Comparison of ENCODE assay signal across 31 cellular contexts in the genomic region with DNA sequence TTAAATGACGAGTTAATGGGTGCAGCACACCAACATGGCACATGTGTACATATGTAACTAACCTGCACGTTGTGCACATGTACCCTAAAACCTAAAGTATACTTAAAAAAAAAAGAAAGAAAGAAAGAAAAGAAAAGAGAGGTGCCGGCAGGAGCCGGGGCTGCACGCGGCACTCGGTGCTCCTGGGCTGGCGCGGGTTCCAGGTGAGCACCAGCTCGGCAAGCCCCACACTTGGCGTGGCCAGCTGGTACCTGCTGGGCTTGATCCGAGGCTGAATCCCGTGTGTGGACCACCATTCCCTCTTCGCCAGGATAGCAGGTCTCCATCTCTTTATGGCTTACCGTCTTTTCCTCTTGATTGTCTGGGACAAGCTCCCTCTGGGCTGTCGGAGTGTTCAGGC.
"Had no signal": no experiment of that assay in that cellular context is flagged by ENCODE, and none has a peak within 500 bp of the region (broad histone marks: within the 10 kb centered on the region; RNA-seq: fewer than 3 reads in every experiment).

No MANE protein-coding gene starts in this region.

- H3K4me1 ChIP-seq: adrenal gland, ascending aorta had no signal

- H3K9me3 ChIP-seq: adrenal gland, ascending aorta had no signal

- DNase-seq: activated B cell treated with CpG ODN at 0.5 μM for 24 hours; activated CD4-positive, alpha-beta memory T cell treated with anti-CD3 and anti-CD28 coated beads for 36 hours; activated CD4-positive, alpha-beta T cell treated with anti-CD3 and anti-CD28 coated beads for 4 hours; activated CD4-positive, alpha-beta T cell treated with anti-CD3 and anti-CD28 coated beads, Interleukin-2, amount 10 ng/mL, durations not matched to agents 24 days and 14 days; activated CD4-positive, alpha-beta T cell treated with anti-CD3 and anti-CD28 coated beads, Interleukin-2, amount 50 U/mL, for 1 hour; activated CD4-positive, alpha-beta T cell treated with anti-CD3 and anti-CD28 coated beads, Interleukin-2, amount 50 U/mL, for 4 hours; activated CD4-positive, CD25-positive, alpha-beta regulatory T cell treated with anti-CD3 and anti-CD28 coated beads, Interleukin-2, amount 50 U/mL, for 72 hours; activated CD8-positive, alpha-beta memory T cell treated with anti-CD3 and anti-CD28 coated beads, Interleukin-2, amount 50 U/mL, for 4 hours; activated CD8-positive, alpha-beta T cell treated with anti-CD3 and anti-CD28 coated beads for 36 hours; activated effector memory CD4-positive, alpha-beta T cell treated with anti-CD3 and anti-CD28 coated beads, Interleukin-2, amount 50 U/mL, for 16 hours; activated gamma-delta T cell treated with Interleukin-2 at 50 U/mL for 16 hours; activated naive CD4-positive, alpha-beta T cell; activated naive CD4-positive, alpha-beta T cell treated with anti-CD3 and anti-CD28 coated beads for 36 hours; activated naive CD4-positive, alpha-beta T cell treated with anti-CD3 and anti-CD28 coated beads, Interleukin-2, amount 50 U/mL, for 16 hours; activated naive CD8-positive, alpha-beta T cell treated with anti-CD3 and anti-CD28 coated beads for 36 hours; activated T-cell treated with anti-CD3 and anti-CD28 coated beads for 4 hours; activated T-cell treated with anti-CD3 and anti-CD28 coated beads, Interleukin-2, amount 50 U/mL, for 1 hour; activated T-cell treated with anti-CD3 and anti-CD28 coated beads, Interleukin-2, amount 50 U/mL, for 4 hours; activated T-cell treated with anti-CD3 and anti-CD28 coated beads, Interleukin-2, amount 50 U/mL, for 72 hours; adrenal gland; amniotic stem cell; caudate nucleus; cerebellar nuclear complex; T-helper 1 cell; T-helper 2 cell; T-helper 9 cell had no signal

- ATAC-seq: activated CD8-positive, alpha-beta T cell treated with anti-CD3 and anti-CD28 coated beads for 36 hours; activated naive CD4-positive, alpha-beta T cell treated with anti-CD3 and anti-CD28 coated beads, Interleukin-2, amount 50 U/mL, for 72 hours; activated T-cell treated with anti-CD3 and anti-CD28 coated beads, Interleukin-2, amount 50 U/mL, for 4 hours; activated T-cell treated with anti-CD3 and anti-CD28 coated beads, Interleukin-2, amount 50 U/mL, for 72 hours; activated T-helper 17 cell treated with anti-CD3 and anti-CD28 coated beads, Interleukin-2, amount 50 U/mL, for 72 hours had no signal

- H3K27me3 ChIP-seq: adrenal gland, ascending aorta, cardiac muscle cell had no signal

- H3K27ac ChIP-seq: adrenal gland, ascending aorta, cardiac muscle cell, VCaP had no signal

- H3K4me3 ChIP-seq: adrenal gland, ascending aorta, cardiac muscle cell had no signal

- H3K36me3 ChIP-seq: adrenal gland, ascending aorta, cardiac muscle cell had no signal
